Comparison of ENCODE assay signal across 7 cellular contexts in the genomic region with DNA sequence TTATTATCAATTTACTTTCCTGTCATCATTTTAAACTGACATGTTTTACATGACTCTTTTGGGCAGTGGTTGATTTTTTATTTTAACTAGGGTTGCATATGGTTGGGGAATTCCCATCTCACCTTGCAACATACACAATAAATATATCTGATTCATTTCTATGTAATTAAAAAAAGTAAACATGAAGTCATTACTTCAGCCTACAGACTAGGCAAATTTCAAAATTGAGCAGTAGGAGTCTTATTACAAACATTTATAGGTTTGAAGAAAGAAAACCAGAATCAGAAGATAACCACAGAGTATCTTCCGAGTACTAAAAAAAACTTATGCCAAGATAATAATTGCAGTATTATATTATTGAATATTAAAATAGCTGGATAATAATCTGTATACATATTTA.
"Had no signal": no experiment of that assay in that cellular context is flagged by ENCODE, and none has a peak within 500 bp of the region (broad histone marks: within the 10 kb centered on the region; RNA-seq: fewer than 3 reads in every experiment).

No MANE protein-coding gene starts in this region.

- H3K36me3 ChIP-seq: HAP-1 had no signal

- DNase-seq: GM23248, GOT3, H7, IMR-90 had no signal

- H3K27ac ChIP-seq: GM23248 had no signal

- ATAC-seq: K562 had no signal

- H2AFZ ChIP-seq: GM23248 had no signal

- H3K9ac ChIP-seq: GM23248 had no signal

- H3K9me3 ChIP-seq: HAP-1 had no signal

- H3K4me3 ChIP-seq: GM23248, HAP-1, K562 had no signal

- H3K4me1 ChIP-seq: HAP-1 had no signal

- FAIRE-seq: HTR-8/SVneo, K562 had no signal
